Comparison of ENCODE assay signal across 1 cellular context in the genomic region with DNA sequence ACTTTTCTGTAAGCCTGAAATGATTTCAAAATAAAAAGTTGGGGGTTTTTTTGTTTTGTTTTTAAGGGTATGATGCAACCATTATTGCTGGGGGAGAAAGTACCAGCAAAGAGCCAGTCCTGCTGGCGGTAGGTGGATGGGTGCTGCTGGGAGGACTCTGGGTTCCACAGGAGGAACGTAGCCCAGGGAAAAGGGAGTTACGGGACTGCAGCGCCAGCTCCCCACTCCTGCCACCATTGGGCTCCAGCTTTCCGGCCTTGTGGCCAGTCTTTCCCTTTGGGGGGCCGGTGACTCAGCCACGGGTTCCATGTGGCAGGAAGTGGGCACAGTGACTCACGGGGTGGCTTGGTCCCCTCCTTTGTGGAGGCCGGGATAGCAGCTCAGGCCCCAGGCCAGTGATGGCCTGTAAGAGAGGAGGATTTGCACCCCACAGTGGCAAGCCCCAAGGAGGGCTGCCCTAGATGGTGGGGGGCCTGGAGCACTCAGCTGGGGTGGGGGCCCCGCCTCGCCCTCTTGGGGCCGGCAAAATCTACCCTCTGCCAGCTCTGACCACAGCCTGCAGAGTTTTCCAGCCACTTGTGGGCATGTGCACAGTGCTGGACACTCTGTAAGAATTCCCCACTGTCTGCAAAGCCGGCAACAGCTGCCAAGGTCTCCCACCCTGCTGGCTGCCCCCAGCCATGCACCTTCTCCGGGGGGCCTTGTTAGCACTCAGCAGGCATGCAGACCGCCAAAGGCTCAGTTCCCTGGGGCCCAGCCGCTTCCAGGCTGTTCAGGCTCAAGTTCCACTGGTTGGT.
TF ChIP-seq lines count a peak whose summit lies in the region.

No MANE protein-coding gene starts in this region.

TF ChIP-seq in SK-N-SH, 30 proteins besides CTCF, POLR2A, EP300 and RAD21 (continued from another document):
- TF ChIP-seq, protein P1, sequence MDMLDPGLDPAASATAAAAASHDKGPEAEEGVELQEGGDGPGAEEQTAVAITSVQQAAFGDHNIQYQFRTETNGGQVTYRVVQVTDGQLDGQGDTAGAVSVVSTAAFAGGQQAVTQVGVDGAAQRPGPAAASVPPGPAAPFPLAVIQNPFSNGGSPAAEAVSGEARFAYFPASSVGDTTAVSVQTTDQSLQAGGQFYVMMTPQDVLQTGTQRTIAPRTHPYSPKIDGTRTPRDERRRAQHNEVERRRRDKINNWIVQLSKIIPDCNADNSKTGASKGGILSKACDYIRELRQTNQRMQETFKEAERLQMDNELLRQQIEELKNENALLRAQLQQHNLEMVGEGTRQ (IDR thresholded peaks at IDR 0.05; ENCODE audit: borderline replicate concordance, low read depth, low read length), result no peak
- no peak for TF ChIP-seq MXI1 (IDR thresholded peaks at IDR 0.05; ENCODE audit: low read depth, low read length)
- peak; percentile 52; the same call in 1 of the 2 replicates for TF ChIP-seq GABPA (IDR thresholded peaks at IDR 0.05; ENCODE audit: low read depth)
- no peak for TF ChIP-seq RFX5 (IDR thresholded peaks at IDR 0.05; ENCODE audit: low read length)
- TF ChIP-seq MEF2A (IDR thresholded peaks at IDR 0.05; ENCODE audit: borderline replicate concordance, low read depth), result no peak; the same call in 1 of the 2 replicates
- no peak for TF ChIP-seq EZH2phosphoT487 (IDR thresholded peaks at IDR 0.05; ENCODE audit: borderline replicate concordance, low read depth)
- peak; percentile 68; the same call in 1 of the 2 replicates for TF ChIP-seq RXRA (IDR thresholded peaks at IDR 0.05; ENCODE audit: borderline replicate concordance, low read depth)
- peak; percentile 64; the same call in 1 of the 2 replicates for TF ChIP-seq YY1 (IDR thresholded peaks at IDR 0.05; ENCODE audit: low read depth)
- TF ChIP-seq, protein P2, sequence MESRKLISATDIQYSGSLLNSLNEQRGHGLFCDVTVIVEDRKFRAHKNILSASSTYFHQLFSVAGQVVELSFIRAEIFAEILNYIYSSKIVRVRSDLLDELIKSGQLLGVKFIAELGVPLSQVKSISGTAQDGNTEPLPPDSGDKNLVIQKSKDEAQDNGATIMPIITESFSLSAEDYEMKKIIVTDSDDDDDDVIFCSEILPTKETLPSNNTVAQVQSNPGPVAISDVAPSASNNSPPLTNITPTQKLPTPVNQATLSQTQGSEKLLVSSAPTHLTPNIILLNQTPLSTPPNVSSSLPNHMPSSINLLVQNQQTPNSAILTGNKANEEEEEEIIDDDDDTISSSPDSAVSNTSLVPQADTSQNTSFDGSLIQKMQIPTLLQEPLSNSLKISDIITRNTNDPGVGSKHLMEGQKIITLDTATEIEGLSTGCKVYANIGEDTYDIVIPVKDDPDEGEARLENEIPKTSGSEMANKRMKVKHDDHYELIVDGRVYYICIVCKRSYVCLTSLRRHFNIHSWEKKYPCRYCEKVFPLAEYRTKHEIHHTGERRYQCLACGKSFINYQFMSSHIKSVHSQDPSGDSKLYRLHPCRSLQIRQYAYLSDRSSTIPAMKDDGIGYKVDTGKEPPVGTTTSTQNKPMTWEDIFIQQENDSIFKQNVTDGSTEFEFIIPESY (IDR thresholded peaks at IDR 0.05; ENCODE audit: borderline replicate concordance, low read depth), result peak; percentile 79
- TF ChIP-seq POLR2AphosphoS5 (IDR thresholded peaks at IDR 0.05; ENCODE audit: low read depth, low read length), result peak; percentile 62
